ENCODE assay signal across 8 cellular contexts in the genomic region with DNA sequence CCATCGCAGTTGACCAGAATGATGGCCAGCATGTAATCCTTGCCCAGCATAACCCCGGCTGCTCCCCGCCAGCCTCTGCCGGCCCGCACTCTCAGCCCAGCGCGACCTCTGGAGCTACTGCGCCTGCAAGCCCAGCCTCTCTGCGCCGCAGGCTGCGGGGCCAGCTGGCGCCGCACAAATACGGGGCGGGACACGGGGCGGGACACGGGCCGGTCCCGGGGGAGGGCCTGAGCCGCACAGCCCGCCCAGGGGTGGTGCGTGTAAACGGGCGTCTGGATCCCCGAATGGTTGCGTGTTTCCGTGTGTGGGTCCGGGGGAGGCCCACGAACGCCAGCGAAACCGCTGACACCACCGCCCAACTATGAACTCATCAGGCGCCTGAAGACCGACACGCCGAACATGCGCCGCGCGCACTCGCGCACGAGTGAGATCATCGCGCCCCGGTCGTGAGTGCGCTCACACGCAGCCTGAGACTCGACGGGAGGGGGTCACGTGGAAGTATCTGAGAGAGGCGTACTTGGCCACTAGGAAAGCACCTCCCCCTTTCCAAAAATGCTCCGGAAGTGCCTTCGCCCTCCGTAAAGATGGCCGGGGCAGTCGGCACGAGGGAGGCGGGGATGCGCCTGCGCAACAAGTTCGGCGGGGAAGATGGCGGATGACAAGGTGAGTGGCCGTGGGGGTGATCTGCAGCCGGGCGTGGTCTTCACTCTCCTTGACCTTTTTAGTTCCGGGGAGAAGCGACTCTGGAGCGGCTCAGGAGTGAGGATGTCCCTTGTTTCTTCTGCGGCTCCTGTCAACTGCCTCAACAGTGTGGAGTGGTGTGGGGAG. TPM values are rescaled to one million over a fixed set of nuclear protein-coding genes. Genes with fewer than 3 reads are reported as not detected.
A peak's percentile ranks its signal among the peaks of the same experiment; 100 is the strongest.
DNase-seq lines count a peak whose midpoint lies in the region; ATAC-seq and TF ChIP-seq lines count a peak whose summit lies in the region.

A gene with protein sequence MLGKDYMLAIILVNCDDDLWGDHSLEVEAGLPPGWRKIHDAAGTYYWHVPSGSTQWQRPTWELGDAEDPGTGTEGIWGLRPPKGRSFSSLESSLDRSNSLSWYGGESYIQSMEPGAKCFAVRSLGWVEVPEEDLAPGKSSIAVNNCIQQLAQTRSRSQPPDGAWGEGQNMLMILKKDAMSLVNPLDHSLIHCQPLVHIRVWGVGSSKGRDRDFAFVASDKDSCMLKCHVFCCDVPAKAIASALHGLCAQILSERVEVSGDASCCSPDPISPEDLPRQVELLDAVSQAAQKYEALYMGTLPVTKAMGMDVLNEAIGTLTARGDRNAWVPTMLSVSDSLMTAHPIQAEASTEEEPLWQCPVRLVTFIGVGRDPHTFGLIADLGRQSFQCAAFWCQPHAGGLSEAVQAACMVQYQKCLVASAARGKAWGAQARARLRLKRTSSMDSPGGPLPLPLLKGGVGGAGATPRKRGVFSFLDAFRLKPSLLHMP (minus strand): TSS at position 403 of the 828 bp plus-strand sequence. CDS start 353 bp downstream, at position 50.
A gene with protein sequence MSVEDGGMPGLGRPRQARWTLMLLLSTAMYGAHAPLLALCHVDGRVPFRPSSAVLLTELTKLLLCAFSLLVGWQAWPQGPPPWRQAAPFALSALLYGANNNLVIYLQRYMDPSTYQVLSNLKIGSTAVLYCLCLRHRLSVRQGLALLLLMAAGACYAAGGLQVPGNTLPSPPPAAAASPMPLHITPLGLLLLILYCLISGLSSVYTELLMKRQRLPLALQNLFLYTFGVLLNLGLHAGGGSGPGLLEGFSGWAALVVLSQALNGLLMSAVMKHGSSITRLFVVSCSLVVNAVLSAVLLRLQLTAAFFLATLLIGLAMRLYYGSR (plus strand): TSS at position 633 of the 828 bp plus-strand sequence. CDS start 2,342 bp downstream, outside the sequence.

- ATAC-seq in HG03469 (IDR thresholded peaks at IDR 0.05; ENCODE audit: unreplicated experiment) (peak; percentile 78), left colon (peak; percentile 88)

- no peaks in the 10 kb centered on the region for H3K27me3 Mint-ChIP-seq in activated CD4-positive, alpha-beta T cell treated with anti-CD3 and anti-CD28 coated beads, Interleukin-2, amount 10 ng/mL, durations not matched to agents 7 days and 5 days

- H3K36me3 ChIP-seq in BE2C, result peaks cover 17% of the 10 kb centered on the region

- H3K27me3 ChIP-seq in BE2C, result no peaks in the 10 kb centered on the region

- H3K4me1 Mint-ChIP-seq in activated CD4-positive, alpha-beta T cell treated with anti-CD3 and anti-CD28 coated beads, Interleukin-2, amount 10 ng/mL, durations not matched to agents 7 days and 5 days, result peaks cover 59% of the 10 kb centered on the region

- DNase-seq in BE2C (peak; percentile 96), GM19240 (ENCODE audit: insufficient read length, low spot score) (peak; percentile 82), NCI-H69 (lab: John Stamatoyannopoulos, UW) (peak; percentile 99), coronary artery (ENCODE audit: low spot score) (peak; percentile 99), left colon (peak; percentile 94 to 98)
- peak; percentile 99 for DNase-seq in activated CD4-positive, alpha-beta T cell treated with anti-CD3 and anti-CD28 coated beads, Interleukin-2, amount 10 ng/mL, durations not matched to agents 7 days and 5 days
- DNase-seq in stimulated activated CD4-positive, alpha-beta T cell treated with anti-CD3 and anti-CD28 coated beads, Interleukin-1b, Interleukin-23, amount 100 ng/mL, for 48 hours, result peak; percentile 97

- H3K4me1 ChIP-seq in BE2C, result 0 out of 2 replicates have a peak, but pooled peaks cover 4% of the 10 kb centered on the region

- POLR2A ChIA-PET in activated CD4-positive, alpha-beta T cell treated with anti-CD3 and anti-CD28 coated beads, Interleukin-2, amount 10 ng/mL, durations not matched to agents 7 days and 5 days (lab: Charles Lee), result no interaction called here

- peak within 1 kb of the TSS; percentile 95 for H3K27ac Mint-ChIP-seq in activated CD4-positive, alpha-beta T cell treated with anti-CD3 and anti-CD28 coated beads, Interleukin-2, amount 10 ng/mL, durations not matched to agents 7 days and 5 days

- H3K4me3 Mint-ChIP-seq in activated CD4-positive, alpha-beta T cell treated with anti-CD3 and anti-CD28 coated beads, Interleukin-2, amount 10 ng/mL, durations not matched to agents 7 days and 5 days, result peak within 1 kb of the TSS; percentile 94

- H3K9me3 Mint-ChIP-seq in activated CD4-positive, alpha-beta T cell treated with anti-CD3 and anti-CD28 coated beads, Interleukin-2, amount 10 ng/mL, durations not matched to agents 7 days and 5 days, result no peaks in the 10 kb centered on the region

- H3K4me3 ChIP-seq in BE2C (ENCODE audit: low read depth, low read length) (peak within 1 kb of the TSS; percentile 91), coronary artery (peak within 1 kb of the TSS; percentile 78)

- no peak for TF ChIP-seq CTCF in BE2C (IDR thresholded peaks at IDR 0.05; ENCODE audit: low read depth, low read length)
- no peak for TF ChIP-seq CTCF in coronary artery (IDR thresholded peaks at IDR 0.05)

- intact Hi-C loops in left colon (cut with DNase I, micrococcal nuclease), result no loop called here

- H3K36me3 Mint-ChIP-seq in activated CD4-positive, alpha-beta T cell treated with anti-CD3 and anti-CD28 coated beads, Interleukin-2, amount 10 ng/mL, durations not matched to agents 7 days and 5 days (ENCODE audit: low read depth), result peaks cover 37% of the 10 kb centered on the region

- no peaks in the 10 kb centered on the region for H3K9me3 ChIP-seq in BE2C

- H3K27ac ChIP-seq in coronary artery, result peak within 1 kb of the TSS; percentile 88 to 95

- CTCF ChIA-PET in activated CD4-positive, alpha-beta T cell treated with anti-CD3 and anti-CD28 coated beads, Interleukin-2, amount 10 ng/mL, durations not matched to agents 7 days and 5 days (lab: Charles Lee), result interaction anchor here (0.9 to 3.2 kb wide), 4 partner anchors 12 to 163 kb away, joined by 3 to 15 read pairs (median 3); a partner anchor contains a TSS

RNA-seq across cellular contexts. Expression of the first gene that starts in this region (rescaled TPM):
- polyA plus RNA-seq in BE2C (2012; ENCODE audit: insufficient read depth, insufficient read length, low read depth), result 167 TPM
- 10 to 100 TPM; 28.5 to 32.8 TPM for total RNA-seq in activated CD4-positive, alpha-beta T cell treated with anti-CD3 and anti-CD28 coated beads, Interleukin-2, amount 10 ng/mL, durations not matched to agents 7 days and 5 days
- 10 to 100 TPM; 19.6 to 26.5 TPM for total RNA-seq in left colon

RNA-seq across cellular contexts. Expression of the second gene that starts in this region (rescaled TPM):
- 238 TPM for polyA plus RNA-seq in BE2C (2012; ENCODE audit: insufficient read depth, insufficient read length, low read depth)
- 10 to 100 TPM; 84.0 to 96.6 TPM for total RNA-seq in activated CD4-positive, alpha-beta T cell treated with anti-CD3 and anti-CD28 coated beads, Interleukin-2, amount 10 ng/mL, durations not matched to agents 7 days and 5 days
- 100 to 1,000 TPM in 1 of 2 donors, 10 to 100 TPM in 1; 89.7 to 121 TPM for total RNA-seq in left colon

Comparison
In these comparisons a context has a peak if more than half of its experiments do, and no peak if none do; other contexts are left out.
1. Peak in every context shown above with its lines: DNase-seq, ATAC-seq, H3K4me3 ChIP-seq and H3K27ac ChIP-seq.